Comparison of ENCODE assay signal across 8 cellular contexts in genomic region chr4:74675673-74676279, GRCh38.
DNase-seq lines count a peak whose midpoint lies in the region; ATAC-seq and TF ChIP-seq lines count a peak whose summit lies in the region.

No MANE protein-coding gene starts in this region.

- no peaks in the 10 kb centered on the region for H3K36me3 ChIP-seq in OCI-LY3 (replicated peaks; ENCODE audit: low read depth, low read length)
- no peaks in the 10 kb centered on the region for H3K36me3 ChIP-seq in colonic mucosa

- TF ChIP-seq CTCF in OCI-LY3 (IDR thresholded peaks at IDR 0.05; ENCODE audit: low read depth, low read length) (peak; percentile 91), colonic mucosa (IDR thresholded peaks at IDR 0.05) (peak; percentile 63)

- H3K4me1 ChIP-seq in OCI-LY3 (ENCODE audit: low read length) (peaks cover 21% of the 10 kb centered on the region), colonic mucosa (no peaks in the 10 kb centered on the region)

- H4K20me1 ChIP-seq in OCI-LY3 (ENCODE audit: insufficient read depth, low read length), result no peaks in the 10 kb centered on the region

- H3K27me3 ChIP-seq in OCI-LY3 (ENCODE audit: low read depth, low read length) (peaks cover 7% of the 10 kb centered on the region; the same call in 1 of the 2 replicates), colonic mucosa (no peaks in the 10 kb centered on the region)

- H3K27ac ChIP-seq in OCI-LY3 (ENCODE audit: low read length), result no peak overlapping the region
- H3K27ac ChIP-seq in colonic mucosa, result no peak overlapping the region

- ATAC-seq in GM18858 (IDR thresholded peaks at IDR 0.05; ENCODE audit: unreplicated experiment) (peak; percentile 78), HG03342 (IDR thresholded peaks at IDR 0.05; ENCODE audit: unreplicated experiment) (peak; percentile 86), HG03521 (IDR thresholded peaks at IDR 0.05; ENCODE audit: unreplicated experiment) (no peak)

- H3K9ac ChIP-seq in OCI-LY3 (ENCODE audit: low read length), result no peak overlapping the region
- H3K9ac ChIP-seq in colonic mucosa (ENCODE audit: low read depth in 2 of 2, low read length in 2 of 2), result no peak overlapping the region

- 0 out of 2 replicates have a peak overlapping the region, but pooled peaks have one; percentile 31 for H2AFZ ChIP-seq in OCI-LY3 (ENCODE audit: low read depth, low read length)

- DNase-seq in COLO668 (lab: John Stamatoyannopoulos, UW; ENCODE audit: unreplicated experiment) (peak; percentile 26), colonic mucosa (peak; percentile 58), lung microvascular endothelial cell (ENCODE audit: low read depth in 2 of 2) (peak; percentile 77 to 79)
- no peak for DNase-seq in activated CD4-positive, alpha-beta T cell treated with anti-CD3 and anti-CD28 coated beads, Interleukin-2, amount 50 U/mL, for 1 hour

- peak overlapping the region; percentile 2; the same call in 1 of the 2 replicates for H3K4me3 ChIP-seq in OCI-LY3 (ENCODE audit: low read length)
- H3K4me3 ChIP-seq in colonic mucosa, result no peak overlapping the region

- peak overlapping the region; percentile 32 for H3K4me2 ChIP-seq in OCI-LY3 (ENCODE audit: low read length)

- H3K9me3 ChIP-seq in OCI-LY3 (ENCODE audit: insufficient read depth, low read length) (no peaks in the 10 kb centered on the region), colonic mucosa (no peaks in the 10 kb centered on the region)

- intact Hi-C loops in colonic mucosa (cut with DNase I), result loop anchor here (10.0 kb wide), 2 partner anchors 131 to 481 kb away; no protein-coding TSS in a partner anchor

- H3K79me2 ChIP-seq in OCI-LY3 (ENCODE audit: low read length), result no peaks in the 10 kb centered on the region
